9 cellular contexts compared by ENCODE assay signal in the genomic region with DNA sequence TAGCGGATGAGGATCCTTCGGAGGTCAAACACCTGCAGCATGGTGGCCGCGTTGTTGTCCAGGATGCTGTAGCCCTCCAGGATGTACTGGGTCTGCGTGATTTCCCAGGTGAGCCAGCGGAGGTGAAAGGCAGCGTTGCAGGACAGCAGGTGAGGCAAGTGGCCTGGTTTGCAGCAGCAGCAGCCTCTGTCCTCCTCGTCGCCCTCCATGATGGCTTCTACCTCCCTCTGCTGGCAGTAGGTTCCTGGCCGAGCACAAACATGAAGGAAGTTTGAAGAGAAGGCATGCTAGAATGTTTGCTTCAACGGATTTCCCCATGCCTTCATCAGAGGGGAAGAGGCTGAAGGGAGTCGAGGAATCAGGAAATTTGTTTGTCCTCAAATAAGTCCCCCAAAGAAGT.
DNase-seq lines count a peak whose midpoint lies in the region; ATAC-seq and TF ChIP-seq lines count a peak whose summit lies in the region.
"Had no signal": no experiment of that assay in that cellular context is flagged by ENCODE, and none has a peak within 500 bp of the region (broad histone marks: within the 10 kb centered on the region; RNA-seq: fewer than 3 reads in every experiment).

No MANE protein-coding gene starts in this region.

- ATAC-seq in lower lobe of right lung = no peak
- ATAC-seq in GM21515 (IDR thresholded peaks at IDR 0.05; ENCODE audit: unreplicated experiment) = no peak
- no peak for ATAC-seq in HG02840 (IDR thresholded peaks at IDR 0.05; ENCODE audit: low FRiP score, unreplicated experiment)

- in situ Hi-C loops in brain microvascular endothelial cell (cut with HindIII; ENCODE audit: low pct_ligation_motif_present, low sequenced_read_pairs) = no loop called here

- TF ChIP-seq CTCF in brain microvascular endothelial cell (IDR thresholded peaks at IDR 0.05; ENCODE audit: low read depth, low read length, missing control alignments) = peak; percentile 77
- peak; percentile 39 for TF ChIP-seq CTCF in lower lobe of right lung (IDR thresholded peaks at IDR 0.05)

- H3K27ac ChIP-seq in brain microvascular endothelial cell (no peak overlapping the region), lower lobe of right lung (no peak overlapping the region)

- H3K4me1 ChIP-seq in lower lobe of right lung = peaks cover 9% of the 10 kb centered on the region

- no peaks in the 10 kb centered on the region for H3K36me3 ChIP-seq in brain microvascular endothelial cell (replicated peaks)
- H3K36me3 ChIP-seq in lower lobe of right lung = no peaks in the 10 kb centered on the region

- intact Hi-C loops in lower lobe of right lung (cut with DNase I) = no loop called here

- H3K9me3 ChIP-seq in lower lobe of right lung = no peaks in the 10 kb centered on the region

- H3K4me3 ChIP-seq in brain microvascular endothelial cell (ENCODE audit: low read depth, low read length) (no peak overlapping the region), lower lobe of right lung (no peak overlapping the region)
- H3K4me3 ChIP-seq: skin epidermis had no signal

- H3K27me3 ChIP-seq in brain microvascular endothelial cell (replicated peaks) = no peaks in the 10 kb centered on the region
- no peaks in the 10 kb centered on the region for H3K27me3 ChIP-seq in lower lobe of right lung (ENCODE audit: low read depth)

- DNase-seq in SKM-1 treated with dmso at 0.1 percent for 144 hours (lab: John Stamatoyannopoulos, UW; ENCODE audit: unreplicated experiment) (peak; percentile 43), SKM-1 (lab: John Stamatoyannopoulos, UW; ENCODE audit: unreplicated experiment) (no peak), NCI-H345 (lab: John Stamatoyannopoulos, UW) (peak; percentile 15), brain microvascular endothelial cell (peak; percentile 29), lower lobe of right lung (no peak), NCI-H446 treated with DMSO at 0.1 percent for 48 hours (lab: John Stamatoyannopoulos, UW) (no peak)

Comparison
In these comparisons a context has a peak if more than half of its experiments do, and no peak if none do; other contexts are left out.
1. DNase-seq: peak in SKM-1 treated with dmso at 0.1 percent for 144 hours (single experiment), NCI-H345 (single experiment) and brain microvascular endothelial cell (single experiment); none in SKM-1 (single experiment), lower lobe of right lung (single experiment) and NCI-H446 treated with DMSO at 0.1 percent for 48 hours (single experiment).